Comparison of ENCODE assay signal across 8 cellular contexts in genomic region chr14:78959674-78960264, GRCh38.
DNase-seq lines count a peak whose midpoint lies in the region; ATAC-seq, FAIRE-seq and TF ChIP-seq lines count a peak whose summit lies in the region.

No MANE protein-coding gene starts in this region.

- no peak overlapping the region for H3K4me3 ChIP-seq in H1 (ENCODE audit: extremely low read depth in 1 of 4, insufficient read depth in 2 of 4, low read depth in 3 of 4, low read length in 4 of 4)

- no peak overlapping the region for H3K27ac ChIP-seq in H1 (ENCODE audit: low read depth, low read length)

- H3K23me2 ChIP-seq in H1 (ENCODE audit: low read depth, low read length), result no peaks in the 10 kb centered on the region

- no peak overlapping the region for H4K5ac ChIP-seq in H1 (ENCODE audit: insufficient read length, low read depth, low read length)

- H3K9ac ChIP-seq in H1 (replicated peaks in 1 of 4; ENCODE audit: extremely low read depth in 1 of 4, low read depth in 3 of 4, low read length in 3 of 4), result no peak overlapping the region

- H2BK12ac ChIP-seq in H1 (ENCODE audit: low read depth, low read length), result no peak overlapping the region

- H3K18ac ChIP-seq in H1 (ENCODE audit: extremely low read depth, low read length), result no peak overlapping the region

- H3K4me2 ChIP-seq in H1 (ENCODE audit: insufficient read depth in 1 of 2, low read depth in 2 of 2, low read length in 2 of 2), result no peak overlapping the region

- no peak overlapping the region for H3K4ac ChIP-seq in H1 (replicated peaks; ENCODE audit: insufficient read length, low read depth, low read length)

- WGBS in H1 (ENCODE audit: extremely low coverage in 1 of 2, insufficient coverage in 1 of 2, insufficient read length in 1 of 2, insufficient replicate concordance in 2 of 2, low coverage in 1 of 2, low lambda C conversion rate in 2 of 2, missing lambda C conversion rate in 1 of 2), 2 experiments, result 46% methylated on average over 9 of the region's 9 CpGs; no CpG with 5 or more reads in 1 of the 2 experiments

- no peak overlapping the region for H2AK5ac ChIP-seq in H1 (ENCODE audit: low read depth, low read length)

- H3K4me1 ChIP-seq in H1 (replicated peaks in 1 of 4; ENCODE audit: control insufficient read depth in 3 of 4, insufficient read depth in 4 of 4, low read length in 3 of 4), result no peaks in the 10 kb centered on the region

- no peak overlapping the region for H2BK5ac ChIP-seq in H1 (ENCODE audit: low read depth, low read length)

- H3K79me2 ChIP-seq in H1 (ENCODE audit: control insufficient read depth in 1 of 2, insufficient read depth in 2 of 2, low read length in 2 of 2), result no peaks in the 10 kb centered on the region

- no peaks in the 10 kb centered on the region for H3K9me3 ChIP-seq in H1 (ENCODE audit: insufficient read depth in 2 of 2, low read depth in 1 of 2, low read length in 1 of 2)

- no peaks in the 10 kb centered on the region for H3K9me3 Mint-ChIP-seq in memory B cell

- H2BK20ac ChIP-seq in H1 (ENCODE audit: low read length), result no peak overlapping the region

- no peaks in the 10 kb centered on the region for H3K27me3 ChIP-seq in H1 (replicated peaks in 1 of 4; ENCODE audit: control insufficient read depth in 3 of 4, extremely low read depth in 1 of 4, insufficient read depth in 3 of 4, low read length in 3 of 4)

- no peak overlapping the region for H4K8ac ChIP-seq in H1 (ENCODE audit: extremely low read depth, insufficient read depth, low read length)

- H3K79me1 ChIP-seq in H1 (ENCODE audit: low read depth, low read length), result no peaks in the 10 kb centered on the region

- no peak for TF ChIP-seq EP300 in H1 (IDR thresholded peaks at IDR 0.05; ENCODE audit: borderline replicate concordance in 1 of 2, low read depth in 2 of 2, low read length in 2 of 2)

- POLR2A ChIA-PET in H1 (lab: Charles Lee; ENCODE audit: partially characterized antibody), result no interaction called here

- no peak overlapping the region for H3K23ac ChIP-seq in H1 (ENCODE audit: insufficient read length)

- DNase-seq in AG08395 (ENCODE audit: low spot score) (peak; percentile 77), NCI-H446 treated with DMSO at 0.1 percent for 48 hours (lab: John Stamatoyannopoulos, UW) (peak; percentile 10), H1 (ENCODE audit: low read depth in 1 of 2, low spot score in 2 of 2) (peak; percentile 34 to 80), memory B cell (ENCODE audit: low spot score in 2 of 2) (peak; percentile 5 to 18)
- DNase-seq in activated CD4-positive, alpha-beta T cell treated with anti-CD3 and anti-CD28 coated beads, Interleukin-2, amount 50 U/mL, for 24 hours (ENCODE audit: low read depth in 1 of 2, low spot score in 1 of 2), result peak; percentile 3 to 22
- DNase-seq in stimulated activated CD8-positive, alpha-beta memory T cell treated with anti-CD3 and anti-CD28 coated beads, Interleukin-2, amount 100 ng/mL, for 48 hours (ENCODE audit: low read depth in 2 of 2), result peak; percentile 15 to 29

- H2AFZ ChIP-seq in H1 (ENCODE audit: low read length), result no peak overlapping the region

- no peak overlapping the region for H3K4me3 Mint-ChIP-seq in memory B cell

- H3K36me3 Mint-ChIP-seq in memory B cell, result no peaks in the 10 kb centered on the region

- no peak overlapping the region for H3K27ac Mint-ChIP-seq in memory B cell

- ATAC-seq in GM18519 (IDR thresholded peaks at IDR 0.05; ENCODE audit: low FRiP score, unreplicated experiment) (peak; percentile 89), HG03175 (IDR thresholded peaks at IDR 0.05; ENCODE audit: unreplicated experiment) (peak; percentile 81), memory B cell (ENCODE audit: low read depth) (no peak)

- no peak overlapping the region for H2BK120ac ChIP-seq in H1 (replicated peaks; ENCODE audit: low read depth, low read length)

- TF ChIP-seq POLR2A in H1 (IDR thresholded peaks at IDR 0.05; ENCODE audit: control extremely low read depth in 1 of 2, low read depth in 2 of 2, low read length in 2 of 2), result no peak

- FAIRE-seq in H1 (lab: Jason Lieb, UNC), result peak; percentile 92

- no peaks in the 10 kb centered on the region for H3K36me3 ChIP-seq in H1 (ENCODE audit: control insufficient read depth in 2 of 4, insufficient read depth in 4 of 4, low read length in 3 of 4)

- TF ChIP-seq CTCF in H1 (IDR thresholded peaks at IDR 0.05; ENCODE audit: control extremely low read depth in 1 of 3, insufficient read depth in 1 of 3, low read depth in 1 of 3, low read length in 3 of 3), result peak; percentile 66 to 85 (median 69)

- H3K27me3 Mint-ChIP-seq in memory B cell, result no peaks in the 10 kb centered on the region

- no peak overlapping the region for H3K14ac ChIP-seq in H1 (ENCODE audit: insufficient read length)

- H4K20me1 ChIP-seq in H1 (replicated peaks in 1 of 2; ENCODE audit: control insufficient read depth in 1 of 2, insufficient read depth in 2 of 2, low read length in 2 of 2), result no peaks in the 10 kb centered on the region

- CTCF ChIA-PET in H1 (lab: Charles Lee; ENCODE audit: partially characterized antibody), result interaction anchor here (0.7 to 4.2 kb wide), 23 partner anchors 9 to 1254 kb away, joined by 3 to 27 read pairs (median 4); no protein-coding TSS in a partner anchor

- no peak overlapping the region for H4K91ac ChIP-seq in H1 (replicated peaks; ENCODE audit: insufficient read length, low read length)

- no peak overlapping the region for H2BK15ac ChIP-seq in H1 (ENCODE audit: low read length)

- peak; percentile 85 to 86 for TF ChIP-seq RAD21 in H1 (IDR thresholded peaks at IDR 0.05 in 1 of 2, conservative IDR thresholded peaks at IDR 0.05 in 1 of 2; ENCODE audit: low read depth in 2 of 2, low read length in 2 of 2)

- no peaks in the 10 kb centered on the region for H3K4me1 Mint-ChIP-seq in memory B cell

- no peak overlapping the region for H3K56ac ChIP-seq in H1 (replicated peaks; ENCODE audit: insufficient read length, low read depth, low read length)

TF ChIP-seq in H1, 55 proteins besides CTCF, POLR2A, EP300 and RAD21 (continues in another document):
- TF ChIP-seq NRF1 (IDR thresholded peaks at IDR 0.05; ENCODE audit: low read depth, low read length) (no peak), SIN3A (conservative IDR thresholded peaks at IDR 0.05 in 1 of 2, IDR thresholded peaks at IDR 0.05 in 1 of 2; ENCODE audit: low read depth in 1 of 2, low read length in 2 of 2) (no peak), SUZ12 (IDR thresholded peaks at IDR 0.05; ENCODE audit: low read length) (no peak), EGR1 (IDR thresholded peaks at IDR 0.05; ENCODE audit: borderline replicate concordance, low read depth, low read length) (no peak), TCF12 (IDR thresholded peaks at IDR 0.05; ENCODE audit: low read depth, low read length) (no peak), GABPA (IDR thresholded peaks at IDR 0.05; ENCODE audit: borderline replicate concordance, insufficient read depth, low read length) (no peak), CTBP2 (IDR thresholded peaks at IDR 0.05; ENCODE audit: borderline replicate concordance, insufficient read depth, insufficient read length, low read length) (no peak), PHF8 (conservative IDR thresholded peaks at IDR 0.05; ENCODE audit: low read depth, low read length) (no peak), MAFK (IDR thresholded peaks at IDR 0.05; ENCODE audit: low read depth, low read length) (no peak), TAF7 (optimal IDR thresholded peaks at IDR 0.05; ENCODE audit: borderline replicate concordance, low read depth, low read length) (no peak), BCL11A (IDR thresholded peaks at IDR 0.05; ENCODE audit: low read depth in 2 of 2, low read length in 2 of 2) (no peak)

Comparison
In these comparisons a context has a peak if more than half of its experiments do, and no peak if none do; other contexts are left out.
1. DNase-seq: peak in every context shown above with its lines; median percentile 77 in AG08395; 57 in H1; 22 in stimulated activated CD8-positive, alpha-beta memory T cell treated with anti-CD3 and anti-CD28 coated beads, Interleukin-2, amount 100 ng/mL, for 48 hours; 12 in activated CD4-positive, alpha-beta T cell treated with anti-CD3 and anti-CD28 coated beads, Interleukin-2, amount 50 U/mL, for 24 hours; 12 in memory B cell; 10 in NCI-H446 treated with DMSO at 0.1 percent for 48 hours.